Comparison of ENCODE assay signal across 8 cellular contexts in genomic region chr10:57657164-57657765, GRCh38.
DNase-seq lines count a peak whose midpoint lies in the region; ATAC-seq and TF ChIP-seq lines count a peak whose summit lies in the region.

No MANE protein-coding gene starts in this region.

- H3K4me1 ChIP-seq in heart right ventricle, result no peaks in the 10 kb centered on the region
- H3K4me1 ChIP-seq in effector memory CD4-positive, alpha-beta T cell (ENCODE audit: control insufficient read depth, insufficient read depth, low read length, poor library complexity, severe bottlenecking), result no peaks in the 10 kb centered on the region

- no peaks in the 10 kb centered on the region for H3K27me3 Mint-ChIP-seq in activated CD8-positive, alpha-beta T cell treated with anti-CD3 and anti-CD28 coated beads for 36 hours

- TF ChIP-seq CTCF in activated CD8-positive, alpha-beta T cell treated with anti-CD3 and anti-CD28 coated beads for 36 hours (IDR thresholded peaks at IDR 0.05), result peak; percentile 60
- TF ChIP-seq CTCF in heart right ventricle (IDR thresholded peaks at IDR 0.05), result peak; percentile 13 to 70 (median 64)

- no peak overlapping the region for H3K4me3 ChIP-seq in heart right ventricle
- H3K4me3 ChIP-seq in effector memory CD4-positive, alpha-beta T cell (ENCODE audit: insufficient read depth, low read depth, low read length, poor library complexity, severe bottlenecking), result no peak overlapping the region

- H3K27me3 ChIP-seq in heart right ventricle, result no peaks in the 10 kb centered on the region
- H3K27me3 ChIP-seq in effector memory CD4-positive, alpha-beta T cell (replicated peaks; ENCODE audit: control insufficient read depth, insufficient read depth, low read length, poor library complexity, severe bottlenecking), result no peaks in the 10 kb centered on the region

- no peaks in the 10 kb centered on the region for H3K9me3 Mint-ChIP-seq in activated CD8-positive, alpha-beta T cell treated with anti-CD3 and anti-CD28 coated beads for 36 hours

- in situ Hi-C loops in Caki2 (cut with HindIII; ENCODE audit: low pct_unique_long_range_greater_than_20kb, low sequenced_read_pairs), result no loop called here

- WGBS in heart right ventricle, 2 donors, result 26% methylated on average over 5 of the region's 5 CpGs

- intact Hi-C loops in activated CD8-positive, alpha-beta T cell treated with anti-CD3 and anti-CD28 coated beads for 36 hours (cut with micrococcal nuclease), result loop anchor here (2.0 kb wide), 1 partner anchor 318 kb away; no protein-coding TSS in a partner anchor
- intact Hi-C loops in heart right ventricle (cut with DNase I), result no loop called here

- H3K4me1 Mint-ChIP-seq in activated CD8-positive, alpha-beta T cell treated with anti-CD3 and anti-CD28 coated beads for 36 hours (ENCODE audit: low read depth), result no peaks in the 10 kb centered on the region

- CTCF ChIA-PET in activated CD8-positive, alpha-beta T cell treated with anti-CD3 and anti-CD28 coated beads for 36 hours (lab: Charles Lee), result interaction anchor here (0.5 to 2.0 kb wide), 10 partner anchors 12 to 319 kb away, joined by 3 to 10 read pairs (median 3); no protein-coding TSS in a partner anchor

- no peaks in the 10 kb centered on the region for H3K36me3 Mint-ChIP-seq in activated CD8-positive, alpha-beta T cell treated with anti-CD3 and anti-CD28 coated beads for 36 hours (ENCODE audit: low read depth)

- H3K27ac Mint-ChIP-seq in activated CD8-positive, alpha-beta T cell treated with anti-CD3 and anti-CD28 coated beads for 36 hours, result no peak overlapping the region

- no peaks in the 10 kb centered on the region for H3K36me3 ChIP-seq in heart right ventricle
- H3K36me3 ChIP-seq in effector memory CD4-positive, alpha-beta T cell (ENCODE audit: control insufficient read depth, insufficient read depth, low read length), result no peaks in the 10 kb centered on the region

- ATAC-seq in GM18520 (IDR thresholded peaks at IDR 0.05; ENCODE audit: unreplicated experiment), result peak; percentile 84
- ATAC-seq in HG02943 (IDR thresholded peaks at IDR 0.05; ENCODE audit: low read depth, unreplicated experiment), result peak; percentile 95
- peak; percentile 69 for ATAC-seq in activated CD8-positive, alpha-beta T cell treated with anti-CD3 and anti-CD28 coated beads for 36 hours
- peak in 1 of 8 donors; percentile 72 for ATAC-seq in heart right ventricle

- peaks cover 0 to 2% (median 0%) of the 10 kb centered on the region in 11 donors for H3K9me3 ChIP-seq in heart right ventricle
- no peaks in the 10 kb centered on the region for H3K9me3 ChIP-seq in effector memory CD4-positive, alpha-beta T cell (ENCODE audit: control insufficient read depth, low read length)

- POLR2A ChIA-PET in activated CD8-positive, alpha-beta T cell treated with anti-CD3 and anti-CD28 coated beads for 36 hours (lab: Charles Lee), result no interaction called here

- DNase-seq in Caki2 (ENCODE audit: low read depth) (peak; percentile 47), NCI-H146 (lab: John Stamatoyannopoulos, UW) (peak; percentile 65), heart right ventricle (peak in 1 of 2 donors; percentile 5), renal cortical epithelial cell (ENCODE audit: low read depth) (peak; percentile 48)
- peak; percentile 51 for DNase-seq in activated CD8-positive, alpha-beta T cell treated with anti-CD3 and anti-CD28 coated beads for 36 hours
- no peak for DNase-seq in effector memory CD4-positive, alpha-beta T cell

- no peak overlapping the region for H3K27ac ChIP-seq in heart right ventricle
- H3K27ac ChIP-seq in effector memory CD4-positive, alpha-beta T cell (ENCODE audit: insufficient read depth, low read length, poor library complexity, severe bottlenecking), result no peak overlapping the region

- H3K4me3 Mint-ChIP-seq in activated CD8-positive, alpha-beta T cell treated with anti-CD3 and anti-CD28 coated beads for 36 hours, result no peak overlapping the region

Comparison
In these comparisons a context has a peak if more than half of its experiments do, and no peak if none do; other contexts are left out.
1. DNase-seq: peak in Caki2 (single experiment), NCI-H146 (single experiment), activated CD8-positive, alpha-beta T cell treated with anti-CD3 and anti-CD28 coated beads for 36 hours (single experiment) and renal cortical epithelial cell (single experiment); none in effector memory CD4-positive, alpha-beta T cell (0 of 3).